7 cellular contexts compared by ENCODE assay signal in the genomic region with DNA sequence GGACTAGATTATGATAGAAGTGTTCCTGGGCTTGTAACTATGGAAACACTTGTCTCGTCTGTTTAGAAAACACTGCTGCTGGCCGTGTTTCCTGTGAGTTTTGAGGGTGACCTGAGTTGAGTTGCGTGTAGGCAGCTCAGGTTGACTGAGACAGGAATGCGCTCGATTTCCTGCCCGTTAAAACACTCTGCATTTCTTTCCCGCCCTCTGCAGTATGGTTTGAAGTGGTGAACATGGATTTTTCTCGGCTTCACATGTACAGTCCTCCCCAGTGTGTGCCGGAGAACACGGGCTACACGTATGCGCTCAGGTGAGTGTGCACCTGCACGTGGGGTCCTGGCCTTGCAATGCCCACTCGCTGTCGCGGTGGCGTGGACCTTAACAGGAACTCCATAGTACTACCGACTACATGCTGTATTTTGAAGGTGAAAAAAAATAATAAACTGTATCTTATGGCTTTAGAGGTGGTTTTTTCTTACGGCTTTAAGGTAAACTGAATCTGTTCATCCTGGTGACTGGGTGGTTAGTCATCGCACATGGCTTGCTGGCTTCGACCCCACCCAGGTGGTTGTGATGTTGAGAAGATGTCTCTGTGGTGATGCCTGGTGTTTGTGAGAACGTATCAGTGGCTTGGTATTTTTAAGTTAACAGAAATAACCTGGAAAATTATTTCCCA. TPM values are rescaled to one million over a fixed set of nuclear protein-coding genes. Genes with fewer than 3 reads are reported as not detected.
A peak's percentile ranks its signal among the peaks of the same experiment; 100 is the strongest.
DNase-seq lines count a peak whose midpoint lies in the region; ATAC-seq and TF ChIP-seq lines count a peak whose summit lies in the region.

A gene with protein sequence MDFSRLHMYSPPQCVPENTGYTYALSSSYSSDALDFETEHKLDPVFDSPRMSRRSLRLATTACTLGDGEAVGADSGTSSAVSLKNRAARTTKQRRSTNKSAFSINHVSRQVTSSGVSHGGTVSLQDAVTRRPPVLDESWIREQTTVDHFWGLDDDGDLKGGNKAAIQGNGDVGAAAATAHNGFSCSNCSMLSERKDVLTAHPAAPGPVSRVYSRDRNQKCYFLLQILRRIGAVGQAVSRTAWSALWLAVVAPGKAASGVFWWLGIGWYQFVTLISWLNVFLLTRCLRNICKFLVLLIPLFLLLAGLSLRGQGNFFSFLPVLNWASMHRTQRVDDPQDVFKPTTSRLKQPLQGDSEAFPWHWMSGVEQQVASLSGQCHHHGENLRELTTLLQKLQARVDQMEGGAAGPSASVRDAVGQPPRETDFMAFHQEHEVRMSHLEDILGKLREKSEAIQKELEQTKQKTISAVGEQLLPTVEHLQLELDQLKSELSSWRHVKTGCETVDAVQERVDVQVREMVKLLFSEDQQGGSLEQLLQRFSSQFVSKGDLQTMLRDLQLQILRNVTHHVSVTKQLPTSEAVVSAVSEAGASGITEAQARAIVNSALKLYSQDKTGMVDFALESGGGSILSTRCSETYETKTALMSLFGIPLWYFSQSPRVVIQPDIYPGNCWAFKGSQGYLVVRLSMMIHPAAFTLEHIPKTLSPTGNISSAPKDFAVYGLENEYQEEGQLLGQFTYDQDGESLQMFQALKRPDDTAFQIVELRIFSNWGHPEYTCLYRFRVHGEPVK (plus strand): TSS at position 185 of the 676 bp plus-strand sequence. CDS start 49 bp downstream, at position 234.

- H3K27me3 ChIP-seq in duodenal mucosa (ENCODE audit: control insufficient read depth in 1 of 2, insufficient read depth in 2 of 2, low read length in 2 of 2) = no peaks in the 10 kb centered on the region

- DNase-seq in activated CD4-positive, alpha-beta T cell treated with anti-CD3 and anti-CD28 coated beads, Interleukin-2, amount 50 U/mL, for 24 hours (ENCODE audit: low read depth in 1 of 2, low spot score in 1 of 2) = peak; percentile 30 to 68
- peak in 1 of 3 donors; percentile 26 for DNase-seq in mucosa of descending colon
- DNase-seq in stimulated activated naive CD4-positive, alpha-beta T cell (lab: John Stamatoyannopoulos, UW) = peak; percentile 39 to 76 (median 55)
- DNase-seq in NCI-H526 treated with DMSO at 0.1 percent for 48 hours (lab: John Stamatoyannopoulos, UW) = no peak

- TF ChIP-seq CTCF in mucosa of descending colon (IDR thresholded peaks at IDR 0.05) = no peak

- intact Hi-C loops in mucosa of descending colon (cut with DNase I, micrococcal nuclease) = no loop called here

- ATAC-seq in GM19372 (IDR thresholded peaks at IDR 0.05; ENCODE audit: low read depth, unreplicated experiment) (peak; percentile 33), HG03469 (IDR thresholded peaks at IDR 0.05; ENCODE audit: unreplicated experiment) (peak; percentile 15), mucosa of descending colon (peak; percentile 34)

- H3K36me3 ChIP-seq in duodenal mucosa (ENCODE audit: control insufficient read depth in 1 of 2, insufficient read depth in 2 of 2, low read length in 2 of 2) (peaks cover 15 to 22% of the 10 kb centered on the region in 2 donors), mucosa of descending colon (ENCODE audit: low read depth) (no peaks in the 10 kb centered on the region)

- peak within 1 kb of the TSS; percentile 76 for H3K27ac ChIP-seq in duodenal mucosa (ENCODE audit: low read depth, low read length)

- H3K4me1 ChIP-seq in duodenal mucosa (ENCODE audit: control insufficient read depth in 1 of 2, insufficient read depth in 2 of 2, low read length in 2 of 2) (peaks cover 28 to 30% of the 10 kb centered on the region in 2 donors), mucosa of descending colon (ENCODE audit: low read depth) (peaks cover 34% of the 10 kb centered on the region)

- H3K9ac ChIP-seq in duodenal mucosa (ENCODE audit: low read depth in 1 of 2, low read length in 2 of 2) = peak within 1 kb of the TSS; percentile 18 to 45

- H3K4me3 ChIP-seq in duodenal mucosa (ENCODE audit: low read depth in 1 of 2, low read length in 2 of 2) (peak within 1 kb of the TSS in 1 of 2 donors; percentile 40), mucosa of descending colon (no peak within 1 kb of the TSS)

- no peaks in the 10 kb centered on the region for H3K9me3 ChIP-seq in duodenal mucosa (ENCODE audit: control insufficient read depth in 1 of 2, low read length in 2 of 2)
- no peaks in the 10 kb centered on the region for H3K9me3 ChIP-seq in mucosa of descending colon

RNA-seq across cellular contexts. Expression of the gene that starts here (rescaled TPM):
- total RNA-seq in mucosa of descending colon = 100 to 1,000 TPM; 151 to 179 (median 164) TPM
